19 cellular contexts compared by ENCODE assay signal in the genomic region with DNA sequence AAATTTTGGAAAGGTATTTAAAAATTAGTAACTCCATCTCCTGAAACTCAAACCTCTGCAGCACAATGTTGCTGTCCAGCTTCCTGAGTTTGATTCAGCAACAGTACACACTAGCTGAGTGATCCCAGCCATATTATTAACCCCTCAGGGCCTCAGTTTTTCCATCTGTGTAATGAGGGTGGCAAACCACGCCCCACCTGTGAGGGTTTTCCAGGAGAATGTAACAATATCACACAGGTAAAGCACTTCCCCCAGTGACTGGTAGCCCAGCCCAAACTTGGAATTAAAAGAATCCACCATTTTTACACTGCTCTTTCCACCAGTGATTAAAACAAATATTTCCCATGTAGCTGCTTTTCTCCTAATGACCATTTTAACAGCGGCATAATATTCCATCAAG.
"Had no signal": no experiment of that assay in that cellular context is flagged by ENCODE, and none has a peak within 500 bp of the region (broad histone marks: within the 10 kb centered on the region; RNA-seq: fewer than 3 reads in every experiment).

No MANE protein-coding gene starts in this region.

- H3K9me3 ChIP-seq: mucosa of descending colon, upper lobe of right lung had no signal

- ATAC-seq: activated T-helper 17 cell treated with anti-CD3 and anti-CD28 coated beads, Interleukin-2, amount 50 U/mL, for 72 hours; left colon; mucosa of descending colon; natural killer cell treated with Interleukin-12 subunit alpha and Interleukin-12 subunit beta and Interleukin-15 and Interleukin-18, amount 100 ng/mL, for 72 hours; SK-N-SH treated with all-trans-retinoic acid at 6 μM for 48 hours had no signal

- H3K27me3 ChIP-seq: upper lobe of right lung had no signal

- FAIRE-seq: bronchial epithelial cell, colon, islet of Langerhans had no signal

- H3K27ac ChIP-seq: upper lobe of right lung, VCaP had no signal

- H3K4me3 ChIP-seq: mucosa of descending colon, skin epidermis, upper lobe of right lung had no signal

- H3K36me3 ChIP-seq: upper lobe of right lung had no signal

- DNase-seq: activated CD4-positive, alpha-beta T cell treated with anti-CD3 and anti-CD28 coated beads, Interleukin-2, amount 50 U/mL, for 48 hours; activated naive CD4-positive, alpha-beta T cell treated with Interleukin-2 at 50 U/mL for 16 hours; anterior cingulate cortex; foreskin melanocyte; left colon; mucosa of descending colon; stimulated activated CD4-positive, alpha-beta T cell treated with anti-CD3 and anti-CD28 coated beads, Interleukin-15, amount 100 ng/mL, for 24 hours; stimulated activated CD4-positive, alpha-beta T cell treated with anti-CD3 and anti-CD28 coated beads, Interleukin-4, amount 100 ng/mL, for 1 hour; stimulated activated naive CD4-positive, alpha-beta T cell; T-helper 1 cell; upper lobe of right lung had no signal
